In the genomic region with DNA sequence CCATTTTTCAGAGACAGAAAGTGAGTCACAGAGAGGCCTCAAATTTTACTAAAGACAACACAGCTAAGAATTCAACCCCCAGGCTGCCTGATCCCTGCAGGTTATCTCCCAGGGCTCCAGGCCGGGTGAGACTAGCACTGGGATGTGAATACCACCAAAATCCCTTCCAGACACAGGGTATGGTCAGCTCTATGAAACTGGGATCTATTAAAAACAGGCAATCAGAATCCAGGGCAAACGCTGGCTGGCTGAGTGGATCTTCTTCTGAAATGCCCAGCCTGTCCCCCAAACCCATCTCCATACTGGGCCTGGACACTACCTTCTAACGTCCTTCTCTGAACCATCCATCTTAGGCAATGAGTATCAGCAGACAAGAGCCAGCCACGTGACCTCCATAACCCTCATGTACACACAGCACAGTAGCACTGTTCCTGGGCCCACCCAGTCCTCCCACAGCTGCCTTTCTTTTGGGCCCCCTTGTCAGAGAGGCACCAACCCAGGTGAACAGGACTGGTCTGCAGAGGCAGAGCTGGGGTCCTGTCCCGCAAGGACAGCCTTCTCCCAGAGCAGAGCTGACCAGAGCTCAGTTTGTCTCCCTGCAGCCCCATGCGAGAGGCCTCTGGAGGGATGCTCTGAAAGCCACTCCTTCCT, we compare ENCODE assay signal across 2 cellular contexts.
TF ChIP-seq lines count a peak whose summit lies in the region.

No MANE protein-coding gene starts in this region.

TF ChIP-seq in neural cell, 6 proteins besides CTCF, POLR2A, EP300 and RAD21 (continued from another document):
- TF ChIP-seq, protein P1, sequence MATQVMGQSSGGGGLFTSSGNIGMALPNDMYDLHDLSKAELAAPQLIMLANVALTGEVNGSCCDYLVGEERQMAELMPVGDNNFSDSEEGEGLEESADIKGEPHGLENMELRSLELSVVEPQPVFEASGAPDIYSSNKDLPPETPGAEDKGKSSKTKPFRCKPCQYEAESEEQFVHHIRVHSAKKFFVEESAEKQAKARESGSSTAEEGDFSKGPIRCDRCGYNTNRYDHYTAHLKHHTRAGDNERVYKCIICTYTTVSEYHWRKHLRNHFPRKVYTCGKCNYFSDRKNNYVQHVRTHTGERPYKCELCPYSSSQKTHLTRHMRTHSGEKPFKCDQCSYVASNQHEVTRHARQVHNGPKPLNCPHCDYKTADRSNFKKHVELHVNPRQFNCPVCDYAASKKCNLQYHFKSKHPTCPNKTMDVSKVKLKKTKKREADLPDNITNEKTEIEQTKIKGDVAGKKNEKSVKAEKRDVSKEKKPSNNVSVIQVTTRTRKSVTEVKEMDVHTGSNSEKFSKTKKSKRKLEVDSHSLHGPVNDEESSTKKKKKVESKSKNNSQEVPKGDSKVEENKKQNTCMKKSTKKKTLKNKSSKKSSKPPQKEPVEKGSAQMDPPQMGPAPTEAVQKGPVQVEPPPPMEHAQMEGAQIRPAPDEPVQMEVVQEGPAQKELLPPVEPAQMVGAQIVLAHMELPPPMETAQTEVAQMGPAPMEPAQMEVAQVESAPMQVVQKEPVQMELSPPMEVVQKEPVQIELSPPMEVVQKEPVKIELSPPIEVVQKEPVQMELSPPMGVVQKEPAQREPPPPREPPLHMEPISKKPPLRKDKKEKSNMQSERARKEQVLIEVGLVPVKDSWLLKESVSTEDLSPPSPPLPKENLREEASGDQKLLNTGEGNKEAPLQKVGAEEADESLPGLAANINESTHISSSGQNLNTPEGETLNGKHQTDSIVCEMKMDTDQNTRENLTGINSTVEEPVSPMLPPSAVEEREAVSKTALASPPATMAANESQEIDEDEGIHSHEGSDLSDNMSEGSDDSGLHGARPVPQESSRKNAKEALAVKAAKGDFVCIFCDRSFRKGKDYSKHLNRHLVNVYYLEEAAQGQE (IDR thresholded peaks at IDR 0.05; ENCODE audit: borderline replicate concordance), result no peak
- TF ChIP-seq MXI1 (conservative IDR thresholded peaks at IDR 0.05; ENCODE audit: poor library complexity, severe bottlenecking), result no peak

TF ChIP-seq in SK-N-SH treated with all-trans-retinoic acid at 6 μM for 48 hours, 23 proteins besides CTCF, POLR2A, EP300 and RAD21 (continued from another document):
- no peak for TF ChIP-seq BACH2 (CRISPR knock-in tag; IDR thresholded peaks at IDR 0.05; ENCODE audit: borderline replicate concordance)
- TF ChIP-seq, protein P2, sequence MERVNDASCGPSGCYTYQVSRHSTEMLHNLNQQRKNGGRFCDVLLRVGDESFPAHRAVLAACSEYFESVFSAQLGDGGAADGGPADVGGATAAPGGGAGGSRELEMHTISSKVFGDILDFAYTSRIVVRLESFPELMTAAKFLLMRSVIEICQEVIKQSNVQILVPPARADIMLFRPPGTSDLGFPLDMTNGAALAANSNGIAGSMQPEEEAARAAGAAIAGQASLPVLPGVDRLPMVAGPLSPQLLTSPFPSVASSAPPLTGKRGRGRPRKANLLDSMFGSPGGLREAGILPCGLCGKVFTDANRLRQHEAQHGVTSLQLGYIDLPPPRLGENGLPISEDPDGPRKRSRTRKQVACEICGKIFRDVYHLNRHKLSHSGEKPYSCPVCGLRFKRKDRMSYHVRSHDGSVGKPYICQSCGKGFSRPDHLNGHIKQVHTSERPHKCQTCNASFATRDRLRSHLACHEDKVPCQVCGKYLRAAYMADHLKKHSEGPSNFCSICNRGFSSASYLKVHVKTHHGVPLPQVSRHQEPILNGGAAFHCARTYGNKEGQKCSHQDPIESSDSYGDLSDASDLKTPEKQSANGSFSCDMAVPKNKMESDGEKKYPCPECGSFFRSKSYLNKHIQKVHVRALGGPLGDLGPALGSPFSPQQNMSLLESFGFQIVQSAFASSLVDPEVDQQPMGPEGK (CRISPR knock-in tag; IDR thresholded peaks at IDR 0.05; ENCODE audit: borderline replicate concordance), result no peak
- no peak for TF ChIP-seq TCF4 (CRISPR knock-in tag; IDR thresholded peaks at IDR 0.05; ENCODE audit: borderline replicate concordance)
